8 cellular contexts compared by ENCODE assay signal in the genomic region with DNA sequence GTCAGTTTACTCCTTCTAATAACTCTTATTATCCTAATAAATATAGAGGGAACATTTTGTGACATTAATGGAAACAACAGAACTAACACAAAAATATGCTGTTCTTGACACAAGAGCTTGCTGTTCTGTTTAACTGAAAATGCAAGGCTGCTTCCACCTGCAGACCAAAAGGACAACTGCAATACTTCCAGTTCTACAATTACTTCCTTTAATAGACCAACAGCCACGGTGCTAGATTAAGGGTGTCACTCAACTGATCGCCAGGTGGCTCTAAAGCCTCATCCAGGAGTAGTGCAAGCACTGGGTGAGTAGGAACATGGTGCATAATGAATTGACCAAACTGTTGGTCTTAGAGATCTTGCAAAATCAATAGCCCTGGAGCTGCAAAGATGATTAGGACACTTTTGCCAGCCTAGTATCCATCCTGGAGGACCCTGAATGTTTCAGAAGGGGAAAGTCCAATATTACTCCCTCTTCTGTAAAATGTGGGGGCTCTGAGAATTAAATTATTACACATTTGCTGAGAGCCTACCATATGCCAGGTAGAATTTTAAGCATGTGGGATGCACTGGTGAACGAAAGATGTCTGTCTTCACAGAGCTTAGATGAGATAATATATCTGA. TPM values are rescaled to one million over a fixed set of nuclear protein-coding genes. Genes with fewer than 3 reads are reported as not detected.
A peak's percentile ranks its signal among the peaks of the same experiment; 100 is the strongest.
DNase-seq lines count a peak whose midpoint lies in the region; ATAC-seq, FAIRE-seq and TF ChIP-seq lines count a peak whose summit lies in the region.

No MANE protein-coding gene starts in this region.

- 45 to 50% methylated on average over 3 of the region's 3 CpGs for WGBS in esophagus squamous epithelium, 2 donors

- H3K27ac ChIP-seq in esophagus squamous epithelium = no peak overlapping the region

- peak; percentile 31 to 88 (median 70) for TF ChIP-seq CTCF in esophagus squamous epithelium (IDR thresholded peaks at IDR 0.05)

- no peaks in the 10 kb centered on the region for H3K27me3 ChIP-seq in esophagus squamous epithelium
- H3K27me3 ChIP-seq in H7 (ENCODE audit: control insufficient read depth, insufficient read depth, low read length) = no peaks in the 10 kb centered on the region

- DNase-seq in RCC 7860 (ENCODE audit: low spot score) (peak; percentile 78), esophagus squamous epithelium (lab: John Stamatoyannopoulos, UW) (no peak), pons (ENCODE audit: low spot score) (peak; percentile 43), H7 (no peak)
- DNase-seq in activated CD4-positive, CD25-positive, alpha-beta regulatory T cell (lab: John Stamatoyannopoulos, UW) = no peak

- TF ChIP-seq POLR2A in esophagus squamous epithelium (IDR thresholded peaks at IDR 0.05) = no peak

- no peak overlapping the region for H3K4me3 ChIP-seq in esophagus squamous epithelium
- no peak overlapping the region for H3K4me3 ChIP-seq in H7 (ENCODE audit: insufficient read depth, low read depth, low read length)

- H3K36me3 ChIP-seq in esophagus squamous epithelium (no peaks in the 10 kb centered on the region), H7 (replicated peaks; ENCODE audit: control insufficient read depth, insufficient read depth, low read length) (no peaks in the 10 kb centered on the region)

- H3K9me3 ChIP-seq in esophagus squamous epithelium = no peaks in the 10 kb centered on the region

- FAIRE-seq in G401.6 (lab: Jason Lieb, UNC) (peak; percentile 76), RCC 7860 (lab: Jason Lieb, UNC) (peak; percentile 82)

- peaks cover 0 to 38% (median 0%) of the 10 kb centered on the region in 3 donors for H3K4me1 ChIP-seq in esophagus squamous epithelium

- ATAC-seq in GM21381 (IDR thresholded peaks at IDR 0.05; ENCODE audit: unreplicated experiment) = peak; percentile 85
- ATAC-seq in HG03565 (IDR thresholded peaks at IDR 0.05; ENCODE audit: unreplicated experiment) = peak; percentile 87

- intact Hi-C loops in esophagus squamous epithelium (cut with DNase I) = loop anchor here (10.0 kb wide), 1 partner anchor 50 kb away; no protein-coding TSS in a partner anchor

RNA-seq across cellular contexts. Expression of gene CLDN16, which starts 3.6 kb away (rescaled TPM):
- total RNA-seq in esophagus squamous epithelium = under 1 TPM in 2 of 4 donors, not detected in 2; 0.38 to 0.64 TPM
- 0.96 and 1.6 TPM in 2 replicates for total RNA-seq in H7 (2014; rRNA removed; shearing (Covaris generic))

Comparison
In these comparisons a context has a peak if more than half of its experiments do, and no peak if none do; other contexts are left out.
1. DNase-seq: peak in RCC 7860 (single experiment) and pons (single experiment); none in esophagus squamous epithelium (single experiment), H7 (single experiment) and activated CD4-positive, CD25-positive, alpha-beta regulatory T cell (0 of 4).